3 cellular contexts compared by ENCODE assay signal in the genomic region with DNA sequence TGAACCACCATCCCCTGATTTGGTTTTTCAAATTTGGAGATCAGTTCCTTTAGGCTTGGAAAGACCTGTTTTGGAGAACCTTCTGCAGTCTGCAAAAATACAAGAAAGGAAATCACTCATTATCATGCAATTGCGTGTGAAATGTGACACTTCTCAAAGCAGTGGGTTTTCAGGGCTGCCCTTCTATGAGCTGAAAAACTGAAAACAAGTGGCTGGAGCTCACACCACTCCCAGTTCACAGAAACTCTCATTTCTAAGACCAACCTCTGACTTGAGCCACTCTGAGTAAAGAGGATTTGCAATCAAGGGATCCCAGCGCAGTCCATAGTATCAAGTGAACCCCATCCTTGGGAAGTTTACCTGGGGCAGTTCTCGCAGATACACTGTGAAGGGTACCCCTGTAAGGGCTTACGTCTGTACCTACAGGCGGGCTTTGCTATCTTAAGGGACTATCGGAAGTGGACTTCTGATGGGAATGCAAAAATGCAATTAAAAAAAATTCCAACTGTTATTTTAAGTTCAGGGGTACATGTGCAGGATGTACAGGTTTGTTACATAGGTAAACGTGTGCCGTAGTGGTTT.
TF ChIP-seq lines count a peak whose summit lies in the region.

No MANE protein-coding gene starts in this region.

TF ChIP-seq in GM23338, 12 proteins besides CTCF, POLR2A, EP300 and RAD21:
- TF ChIP-seq, protein P1, sequence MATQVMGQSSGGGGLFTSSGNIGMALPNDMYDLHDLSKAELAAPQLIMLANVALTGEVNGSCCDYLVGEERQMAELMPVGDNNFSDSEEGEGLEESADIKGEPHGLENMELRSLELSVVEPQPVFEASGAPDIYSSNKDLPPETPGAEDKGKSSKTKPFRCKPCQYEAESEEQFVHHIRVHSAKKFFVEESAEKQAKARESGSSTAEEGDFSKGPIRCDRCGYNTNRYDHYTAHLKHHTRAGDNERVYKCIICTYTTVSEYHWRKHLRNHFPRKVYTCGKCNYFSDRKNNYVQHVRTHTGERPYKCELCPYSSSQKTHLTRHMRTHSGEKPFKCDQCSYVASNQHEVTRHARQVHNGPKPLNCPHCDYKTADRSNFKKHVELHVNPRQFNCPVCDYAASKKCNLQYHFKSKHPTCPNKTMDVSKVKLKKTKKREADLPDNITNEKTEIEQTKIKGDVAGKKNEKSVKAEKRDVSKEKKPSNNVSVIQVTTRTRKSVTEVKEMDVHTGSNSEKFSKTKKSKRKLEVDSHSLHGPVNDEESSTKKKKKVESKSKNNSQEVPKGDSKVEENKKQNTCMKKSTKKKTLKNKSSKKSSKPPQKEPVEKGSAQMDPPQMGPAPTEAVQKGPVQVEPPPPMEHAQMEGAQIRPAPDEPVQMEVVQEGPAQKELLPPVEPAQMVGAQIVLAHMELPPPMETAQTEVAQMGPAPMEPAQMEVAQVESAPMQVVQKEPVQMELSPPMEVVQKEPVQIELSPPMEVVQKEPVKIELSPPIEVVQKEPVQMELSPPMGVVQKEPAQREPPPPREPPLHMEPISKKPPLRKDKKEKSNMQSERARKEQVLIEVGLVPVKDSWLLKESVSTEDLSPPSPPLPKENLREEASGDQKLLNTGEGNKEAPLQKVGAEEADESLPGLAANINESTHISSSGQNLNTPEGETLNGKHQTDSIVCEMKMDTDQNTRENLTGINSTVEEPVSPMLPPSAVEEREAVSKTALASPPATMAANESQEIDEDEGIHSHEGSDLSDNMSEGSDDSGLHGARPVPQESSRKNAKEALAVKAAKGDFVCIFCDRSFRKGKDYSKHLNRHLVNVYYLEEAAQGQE (IDR thresholded peaks at IDR 0.05; ENCODE audit: unreplicated experiment), result no peak
- TF ChIP-seq ZNF114 (CRISPR knock-in tag; IDR thresholded peaks at IDR 0.05) (no peak), POLR2AphosphoS5 (IDR thresholded peaks at IDR 0.05; ENCODE audit: low read depth) (no peak)

TF ChIP-seq in K562, 482 proteins besides CTCF, POLR2A, EP300 and RAD21:
- no peak for TF ChIP-seq BRF1 (IDR thresholded peaks at IDR 0.05; ENCODE audit: borderline replicate concordance, extremely low read depth, insufficient read length)

TF ChIP-seq in neural cell, 6 proteins besides CTCF, POLR2A, EP300 and RAD21:
- no peak for TF ChIP-seq SMC3 (conservative IDR thresholded peaks at IDR 0.05; ENCODE audit: poor library complexity)
- no peak for TF ChIP-seq MXI1 (conservative IDR thresholded peaks at IDR 0.05; ENCODE audit: poor library complexity, severe bottlenecking)
- no peak for TF ChIP-seq TAF1 (IDR thresholded peaks at IDR 0.05; ENCODE audit: low read depth)
- TF ChIP-seq POLR2AphosphoS5 (IDR thresholded peaks at IDR 0.05), result no peak
- no peak for TF ChIP-seq EZH2 (IDR thresholded peaks at IDR 0.05; ENCODE audit: borderline replicate concordance, insufficient read depth, low read length, poor library complexity, severe bottlenecking)
- TF ChIP-seq, protein P1 (IDR thresholded peaks at IDR 0.05; ENCODE audit: borderline replicate concordance), result no peak
